In the genomic region with DNA sequence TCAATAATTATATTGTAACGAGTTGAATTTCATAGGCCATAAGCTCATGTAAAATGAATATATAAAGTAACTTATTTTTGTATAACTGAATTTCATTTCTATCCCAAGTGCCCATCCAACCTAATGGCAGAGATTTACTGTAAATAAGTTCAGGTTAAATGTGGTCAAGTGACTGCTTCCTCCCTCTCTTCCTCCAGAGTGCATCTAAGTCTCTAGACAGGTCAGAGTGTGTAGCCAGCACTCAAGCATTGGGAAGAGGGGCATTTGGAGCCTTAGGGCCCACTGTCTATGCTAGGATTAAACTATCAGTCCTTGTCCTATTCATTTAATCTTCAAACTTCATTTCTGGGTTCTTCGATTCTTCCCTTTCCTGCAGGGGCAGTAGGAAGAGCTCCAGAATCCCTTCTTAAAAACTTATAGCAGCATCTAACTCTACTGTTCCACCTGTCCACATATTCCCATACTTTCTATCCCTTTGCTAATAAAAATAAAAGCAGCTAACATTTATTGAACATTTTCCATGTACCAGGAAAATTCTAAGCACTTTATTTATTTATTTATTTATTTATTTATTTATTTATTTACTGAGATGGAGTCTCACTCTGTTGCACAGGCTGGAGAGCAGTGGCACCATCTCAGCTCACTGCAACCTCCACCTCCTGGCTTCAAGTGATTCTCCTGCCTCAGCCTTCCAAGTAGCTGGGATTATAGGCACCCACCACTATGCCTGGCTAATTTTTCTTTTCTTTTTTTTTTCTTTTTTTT, we compare ENCODE assay signal across 20 cellular contexts. TPM values are rescaled to one million over a fixed set of nuclear protein-coding genes. Genes with fewer than 3 reads are reported as not detected.
DNase-seq lines count a peak whose midpoint lies in the region; ATAC-seq, FAIRE-seq and TF ChIP-seq lines count a peak whose summit lies in the region.
"Had no signal": no experiment of that assay in that cellular context is flagged by ENCODE, and none has a peak within 500 bp of the region (broad histone marks: within the 10 kb centered on the region; RNA-seq: fewer than 3 reads in every experiment).

No MANE protein-coding gene starts in this region.

- WGBS in GM12878 (ENCODE audit: insufficient coverage, insufficient replicate concordance, low lambda C conversion rate, missing lambda C conversion rate) = 100% methylated on average over 2 of the region's 2 CpGs

- ATAC-seq in activated CD8-positive, alpha-beta T cell treated with anti-CD3 and anti-CD28 coated beads, Interleukin-2, amount 10 ng/mL, durations not matched to agents 7 days and 5 days = no peak
- no peak for ATAC-seq in activated CD8-positive, alpha-beta T cell treated with anti-CD3 and anti-CD28 coated beads for 36 hours
- no peak for ATAC-seq in GM12878
- ATAC-seq: Panc1 had no signal

- peaks cover 36% of the 10 kb centered on the region for H3K4me1 Mint-ChIP-seq in activated CD8-positive, alpha-beta T cell treated with anti-CD3 and anti-CD28 coated beads, Interleukin-2, amount 10 ng/mL, durations not matched to agents 7 days and 5 days (ENCODE audit: low read depth)
- H3K4me1 Mint-ChIP-seq in activated CD8-positive, alpha-beta T cell treated with anti-CD3 and anti-CD28 coated beads for 36 hours (ENCODE audit: low read depth) = peaks cover 18% of the 10 kb centered on the region

- H4K20me1 ChIP-seq in GM12878 (ENCODE audit: control insufficient read depth, insufficient read depth) = no peaks in the 10 kb centered on the region

- peak overlapping the region; percentile 98; the same call in 1 of the 2 replicates for H3K27ac ChIP-seq in GM12878 (ENCODE audit: control insufficient read depth, insufficient read depth)
- H3K27ac ChIP-seq in left ventricle myocardium inferior (replicated peaks) = no peak overlapping the region
- H3K27ac ChIP-seq: 22Rv1 had no signal

- no peak overlapping the region for H2AFZ ChIP-seq in GM12878 (ENCODE audit: control insufficient read depth, low read depth, low read length)

- no peak overlapping the region for H3K9ac ChIP-seq in GM12878 (ENCODE audit: control insufficient read depth, insufficient read depth, low read length)
- H3K9ac ChIP-seq: SK-N-SH had no signal

- no peak for TF ChIP-seq EP300 in GM12878 (IDR thresholded peaks at IDR 0.05; ENCODE audit: borderline replicate concordance in 1 of 2, control insufficient read depth in 1 of 2, low read depth in 2 of 2, low read length in 2 of 2)

- peak; percentile 8 for DNase-seq in activated CD8-positive, alpha-beta T cell treated with anti-CD3 and anti-CD28 coated beads, Interleukin-2, amount 10 ng/mL, durations not matched to agents 7 days and 5 days
- no peak for DNase-seq in activated CD8-positive, alpha-beta T cell treated with anti-CD3 and anti-CD28 coated beads for 36 hours
- DNase-seq in NB4 (ENCODE audit: low read depth) = peak; percentile 16
- DNase-seq in GM12878 (ENCODE audit: low read depth, low spot score) = no peak
- no peak for DNase-seq in iPS-NIHi11 (ENCODE audit: low spot score)
- DNase-seq in NCI-H526 treated with DMSO at 0.1 percent for 48 hours (lab: John Stamatoyannopoulos, UW) = no peak
- no peak for DNase-seq in SHP77 treated with DMSO at 0.1 percent for 48 hours (lab: John Stamatoyannopoulos, UW)
- DNase-seq in left ventricle myocardium inferior = no peak
- DNase-seq: GF-D8, GOT3, MG63, NCI-H1105, NCI-H1694, NCI-H446, NCI-H774, Right ventricle myocardium superior, SK-N-SH had no signal

- H3K27ac Mint-ChIP-seq in activated CD8-positive, alpha-beta T cell treated with anti-CD3 and anti-CD28 coated beads, Interleukin-2, amount 10 ng/mL, durations not matched to agents 7 days and 5 days = peak overlapping the region; percentile 85
- H3K27ac Mint-ChIP-seq in activated CD8-positive, alpha-beta T cell treated with anti-CD3 and anti-CD28 coated beads for 36 hours = no peak overlapping the region

- no peak for TF ChIP-seq POLR2A in NB4 (IDR thresholded peaks at IDR 0.05; ENCODE audit: extremely low read depth, insufficient read length)
- TF ChIP-seq POLR2A in GM12878 (IDR thresholded peaks at IDR 0.05; ENCODE audit: low read depth, low read length) = no peak

- H3K9me3 Mint-ChIP-seq in activated CD8-positive, alpha-beta T cell treated with anti-CD3 and anti-CD28 coated beads, Interleukin-2, amount 10 ng/mL, durations not matched to agents 7 days and 5 days (ENCODE audit: insufficient read depth) = no peaks in the 10 kb centered on the region
- no peaks in the 10 kb centered on the region for H3K9me3 Mint-ChIP-seq in activated CD8-positive, alpha-beta T cell treated with anti-CD3 and anti-CD28 coated beads for 36 hours
- H3K9me3 Mint-ChIP-seq: T-helper 1 cell treated with Interleukin-12 subunit alpha and Interleukin-12 subunit beta and Interleukin-4 antibody, amounts not matched to agents 30 μg/mL and 1 μg/mL, for 36 hours had no signal

- no peak overlapping the region for H3K4me3 ChIP-seq in NB4 (ENCODE audit: low read depth, low read length)
- no peak overlapping the region for H3K4me3 ChIP-seq in GM12878
- no peak overlapping the region for H3K4me3 ChIP-seq in left ventricle myocardium inferior
- H3K4me3 ChIP-seq: MG63 had no signal

- no peak overlapping the region for H3K4me2 ChIP-seq in GM12878 (ENCODE audit: control insufficient read depth, insufficient read depth)

- intact Hi-C loops in activated CD8-positive, alpha-beta T cell treated with anti-CD3 and anti-CD28 coated beads for 36 hours (cut with micrococcal nuclease) = loop anchor here (5.0 kb wide), 2 partner anchors 35 to 105 kb away; a partner anchor contains a TSS
- intact Hi-C loops in GM12878 (cut with micrococcal nuclease; ENCODE audit: unreplicated experiment) (loop anchor here (5.0 kb wide), 1 partner anchor 55 kb away; no protein-coding TSS in a partner anchor), left ventricle myocardium inferior (cut with micrococcal nuclease) (loop anchor here (5.0 kb wide), 2 partner anchors 90 to 105 kb away; no protein-coding TSS in a partner anchor)

- TF ChIP-seq CTCF in activated CD8-positive, alpha-beta T cell treated with anti-CD3 and anti-CD28 coated beads for 36 hours (IDR thresholded peaks at IDR 0.05) = no peak
- TF ChIP-seq CTCF in NB4 (IDR thresholded peaks at IDR 0.05; ENCODE audit: low read depth, low read length) (no peak), GM12878 (IDR thresholded peaks at IDR 0.05 in 2 of 3, conservative IDR thresholded peaks at IDR 0.05 in 1 of 3; ENCODE audit: control insufficient read depth in 2 of 3, extremely low read depth in 1 of 3, insufficient read depth in 1 of 3, low read depth in 3 of 3, low read length in 3 of 3) (no peak), left ventricle myocardium inferior (IDR thresholded peaks at IDR 0.05; ENCODE audit: borderline replicate concordance) (no peak)

- FAIRE-seq in GM12878 (lab: Jason Lieb, UNC) = no peak

- no peak for TF ChIP-seq RAD21 in GM12878 (IDR thresholded peaks at IDR 0.05; ENCODE audit: insufficient read depth, low read depth, low read length)

- CTCF ChIA-PET in activated CD8-positive, alpha-beta T cell treated with anti-CD3 and anti-CD28 coated beads, Interleukin-2, amount 10 ng/mL, durations not matched to agents 7 days and 5 days (lab: Charles Lee) = interaction anchor here (1.0 to 9.0 kb wide), 24 partner anchors 10 to 252 kb away, joined by 3 to 225 read pairs (median 18); a partner anchor contains a TSS
- CTCF ChIA-PET in activated CD8-positive, alpha-beta T cell treated with anti-CD3 and anti-CD28 coated beads for 36 hours (lab: Charles Lee) = interaction anchor here (0.9 to 17.4 kb wide), 24 partner anchors 7 to 155 kb away, joined by 3 to 304 read pairs (median 12); no protein-coding TSS in a partner anchor
- CTCF ChIA-PET in GM12878 (lab: Yijun Ruan, JAX) = interaction anchor here (0.8 to 19.2 kb wide), 18 partner anchors 9 to 314 kb away, joined by 3 to 510 read pairs (median 21); no protein-coding TSS in a partner anchor

- BruUV-seq in GM12878 (replicated peaks; lab: Mats Ljungman, UMichigan) = TSS peak; percentile 49

- H3K4me1 ChIP-seq in GM12878 (ENCODE audit: control insufficient read depth, insufficient read depth, low read length) (peaks cover 25% of the 10 kb centered on the region), left ventricle myocardium inferior (peaks cover 10% of the 10 kb centered on the region)

- POLR2A ChIA-PET in activated CD8-positive, alpha-beta T cell treated with anti-CD3 and anti-CD28 coated beads, Interleukin-2, amount 10 ng/mL, durations not matched to agents 7 days and 5 days (lab: Charles Lee) = interaction anchor here (0.6 to 2.2 kb wide), 5 partner anchors 10 to 40 kb away, joined by 3 to 10 read pairs (median 6); no protein-coding TSS in a partner anchor
- POLR2A ChIA-PET in activated CD8-positive, alpha-beta T cell treated with anti-CD3 and anti-CD28 coated beads for 36 hours (lab: Charles Lee) = interaction anchor here (1.2 to 1.4 kb wide), 2 partner anchors 10 to 18 kb away, joined by 3 to 5 read pairs; no protein-coding TSS in a partner anchor
- POLR2A ChIA-PET in GM12878 (lab: Charles Lee) = interaction anchor here (0.5 to 8.6 kb wide), 18 partner anchors 10 to 206 kb away, joined by 3 to 106 read pairs (median 9); a partner anchor contains a TSS

- H3K36me3 ChIP-seq in GM12878 (ENCODE audit: control insufficient read depth in 2 of 2, insufficient read depth in 2 of 2, low read length in 1 of 2) (no peaks in the 10 kb centered on the region), left ventricle myocardium inferior (no peaks in the 10 kb centered on the region)
- H3K36me3 ChIP-seq: MG63 had no signal

- H3K4me3 Mint-ChIP-seq in activated CD8-positive, alpha-beta T cell treated with anti-CD3 and anti-CD28 coated beads, Interleukin-2, amount 10 ng/mL, durations not matched to agents 7 days and 5 days = no peak overlapping the region
- no peak overlapping the region for H3K4me3 Mint-ChIP-seq in activated CD8-positive, alpha-beta T cell treated with anti-CD3 and anti-CD28 coated beads for 36 hours
- H3K4me3 Mint-ChIP-seq: T-helper 1 cell treated with Interleukin-12 subunit alpha and Interleukin-12 subunit beta and Interleukin-4 antibody, amounts not matched to agents 30 μg/mL and 1 μg/mL, for 36 hours had no signal

- RAD21 ChIA-PET in GM12878 (lab: Charles Lee; ENCODE audit: unreplicated experiment) = interaction anchor here (0.7 to 19.1 kb wide), 17 partner anchors 10 to 239 kb away, joined by 3 to 696 read pairs (median 29); a partner anchor contains a TSS

- in situ Hi-C loops in GM12878 (cut with MboI) = no loop called here

- H3K79me2 ChIP-seq in GM12878 (ENCODE audit: control insufficient read depth, insufficient read depth, low read length) = no peaks in the 10 kb centered on the region; the same call in 1 of the 2 replicates

- H3K27me3 Mint-ChIP-seq in activated CD8-positive, alpha-beta T cell treated with anti-CD3 and anti-CD28 coated beads, Interleukin-2, amount 10 ng/mL, durations not matched to agents 7 days and 5 days (ENCODE audit: low read depth) = no peaks in the 10 kb centered on the region
- H3K27me3 Mint-ChIP-seq in activated CD8-positive, alpha-beta T cell treated with anti-CD3 and anti-CD28 coated beads for 36 hours = no peaks in the 10 kb centered on the region

- no peaks in the 10 kb centered on the region for H3K36me3 Mint-ChIP-seq in activated CD8-positive, alpha-beta T cell treated with anti-CD3 and anti-CD28 coated beads, Interleukin-2, amount 10 ng/mL, durations not matched to agents 7 days and 5 days (ENCODE audit: low read depth)
- no peaks in the 10 kb centered on the region for H3K36me3 Mint-ChIP-seq in activated CD8-positive, alpha-beta T cell treated with anti-CD3 and anti-CD28 coated beads for 36 hours (ENCODE audit: low read depth)

- SMC1A ChIA-PET in GM12878 (lab: Charles Lee; ENCODE audit: uncharacterized antibody, unreplicated experiment) = interaction anchor here (1.4 to 18.6 kb wide), 18 partner anchors 9 to 252 kb away, joined by 3 to 456 read pairs (median 38); a partner anchor contains a TSS

- H3K27me3 ChIP-seq in GM12878 (replicated peaks in 1 of 2; ENCODE audit: control insufficient read depth in 2 of 2, insufficient read depth in 2 of 2, low read length in 1 of 2) (no peaks in the 10 kb centered on the region), left ventricle myocardium inferior (ENCODE audit: low read depth) (no peaks in the 10 kb centered on the region)
- H3K27me3 ChIP-seq: MG63 had no signal

- H3K9me3 ChIP-seq in GM12878 (replicated peaks; ENCODE audit: control insufficient read depth, insufficient read depth, low read length) (no peaks in the 10 kb centered on the region), left ventricle myocardium inferior (replicated peaks) (no peaks in the 10 kb centered on the region)
- H3K9me3 ChIP-seq: MG63, SK-N-SH had no signal

RNA-seq across cellular contexts. Expression of a gene that starts 36.1 kb away (rescaled TPM):
- 10 to 100 TPM; 89.1 to 91.5 TPM for total RNA-seq in activated CD8-positive, alpha-beta T cell treated with anti-CD3 and anti-CD28 coated beads, Interleukin-2, amount 10 ng/mL, durations not matched to agents 7 days and 5 days
- 10 to 100 TPM; 81.0 to 81.1 TPM for total RNA-seq in activated CD8-positive, alpha-beta T cell treated with anti-CD3 and anti-CD28 coated beads for 36 hours
- total RNA-seq in GM12878 (2013; cell fraction: nucleolus; rRNA removed) = 14.9 and 16.0 TPM in 2 replicates
- 21.5 and 24.0 TPM in 2 replicates for total RNA-seq in GM12878 (2014; rRNA removed)
- total RNA-seq in GM12878 (2014; rRNA removed; fragmentation: Illumina TruSeq; extraction: Trizol) = 47.1 and 51.6 TPM in 2 replicates
- 91.7 and 97.4 TPM in 2 replicates for total RNA-seq in GM12878 (2021)
- polyA plus RNA-seq in GM12878 (2011; ENCODE audit: low read depth) = 41.2 TPM
- polyA plus RNA-seq in GM12878 (2011; rRNA removed) = 25.1 and 33.8 TPM in 2 replicates
- 13.6 and 19.6 TPM in 2 replicates for polyA plus RNA-seq in GM12878 (2011; cell fraction: cytosol; rRNA removed)
- 20.3 and 33.7 TPM in 2 replicates for polyA plus RNA-seq in GM12878 (2011; cell fraction: nucleus; rRNA removed)
- 53.5 and 59.9 TPM in 2 replicates for polyA plus RNA-seq in GM12878 (2012)
- 128 and 159 TPM in 2 replicates for polyA plus RNA-seq in GM12878 (2014; fragmentation: Illumina TruSeq; extraction: Trizol)
- polyA plus RNA-seq in GM12878 (2014; fragmentation: Nextera tagmentation; extraction: Ambion mirVana) = 10 to 100 TPM; 36.1 to 47.6 TPM
- 34.5 and 35.4 TPM in 2 replicates for polyA plus RNA-seq in GM12878 (2014; rRNA removed)
- 10 to 100 TPM; 57.0 to 59.9 TPM for polyA plus RNA-seq in GM12878 (2016; fragmentation: Nextera tagmentation; extraction: Ambion mirVana)
- polyA minus RNA-seq in GM12878 (2011; rRNA and poly(A)+ RNA removed) = 13.7 and 17.7 TPM in 2 replicates
- 24.7 and 26.9 TPM in 2 replicates for polyA minus RNA-seq in GM12878 (2011; cell fraction: cytosol; rRNA and poly(A)+ RNA removed)
- polyA minus RNA-seq in GM12878 (2011; cell fraction: nucleus; rRNA and poly(A)+ RNA removed) = 8.0 and 13.6 TPM in 2 replicates
- total RNA-seq in left ventricle myocardium inferior = 23.9 TPM

Comparison
In these comparisons a context has a peak if more than half of its experiments do, and no peak if none do; other contexts are left out.
1. DNase-seq: peak in activated CD8-positive, alpha-beta T cell treated with anti-CD3 and anti-CD28 coated beads, Interleukin-2, amount 10 ng/mL, durations not matched to agents 7 days and 5 days (single experiment) and NB4 (single experiment); none in activated CD8-positive, alpha-beta T cell treated with anti-CD3 and anti-CD28 coated beads for 36 hours (single experiment), GM12878 (single experiment), iPS-NIHi11 (single experiment), NCI-H526 treated with DMSO at 0.1 percent for 48 hours (single experiment), SHP77 treated with DMSO at 0.1 percent for 48 hours (single experiment) and left ventricle myocardium inferior (single experiment).